In the genomic region with DNA sequence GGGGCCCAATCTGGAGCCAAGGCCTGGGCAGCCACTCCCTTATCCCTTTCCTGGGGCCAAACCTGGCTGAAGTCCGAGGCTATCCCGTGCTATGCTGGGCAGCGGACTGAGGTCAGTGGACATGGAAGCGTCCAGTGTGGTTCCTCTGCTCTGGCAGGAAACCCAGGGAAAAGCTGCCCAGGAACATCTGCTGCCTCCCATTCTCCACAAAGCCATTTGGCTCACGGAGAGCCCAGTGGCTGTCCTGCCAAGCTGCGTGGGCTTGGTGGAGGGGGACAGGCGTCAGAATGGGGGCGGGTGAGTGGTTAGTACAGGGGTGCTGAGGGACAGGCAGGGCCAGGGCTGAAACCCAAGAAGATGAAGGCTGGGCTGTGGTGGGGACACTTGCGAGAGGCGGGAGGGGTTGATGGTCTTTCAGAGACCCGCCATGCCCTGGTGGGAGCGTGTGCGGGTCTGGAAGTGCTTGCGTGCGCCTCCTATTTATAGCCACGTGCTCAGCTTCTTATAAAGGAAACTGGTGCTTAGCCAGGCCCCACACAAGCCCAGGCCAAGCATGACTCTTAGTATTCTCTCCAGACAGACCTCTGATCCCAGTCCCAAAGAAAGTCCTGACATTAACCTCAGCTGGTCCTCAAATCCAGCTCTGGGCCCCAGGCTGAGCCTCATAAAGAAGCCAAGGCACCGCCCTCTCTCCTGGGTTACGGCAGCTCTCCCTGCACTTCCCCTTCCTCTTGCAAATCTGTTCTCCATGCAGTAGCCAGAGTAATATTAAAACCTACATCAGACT, we compare ENCODE assay signal across 12 cellular contexts. TPM values are rescaled to one million over a fixed set of nuclear protein-coding genes. Genes with fewer than 3 reads are reported as not detected.
A peak's percentile ranks its signal among the peaks of the same experiment; 100 is the strongest.
DNase-seq lines count a peak whose midpoint lies in the region; ATAC-seq, FAIRE-seq and TF ChIP-seq lines count a peak whose summit lies in the region.
"Had no signal": no experiment of that assay in that cellular context is flagged by ENCODE, and none has a peak within 500 bp of the region (broad histone marks: within the 10 kb centered on the region; RNA-seq: fewer than 3 reads in every experiment).

No MANE protein-coding gene starts in this region.

- H3K4me3 Mint-ChIP-seq in astrocyte (ENCODE audit: unreplicated experiment): no peak overlapping the region
- H3K4me3 Mint-ChIP-seq in CD8-positive, alpha-beta T cell: no peak overlapping the region
- H3K4me3 Mint-ChIP-seq: CD4-positive, alpha-beta memory T cell; stimulated activated memory B cell treated with anti-CD40 and anti-IgM and Interleukin-4, amounts not matched to agents 10 μg/mL and 1 μg/mL and 100 μg/mL, for 72 hours had no signal

- 21 to 49% methylated on average over 18 of the region's 18 CpGs for WGBS in sigmoid colon, 2 donors

- peaks cover 48% of the 10 kb centered on the region for H3K27me3 Mint-ChIP-seq in astrocyte (ENCODE audit: low read depth, unreplicated experiment)
- peaks cover 8% of the 10 kb centered on the region for H3K27me3 Mint-ChIP-seq in CD8-positive, alpha-beta T cell (ENCODE audit: low read depth)

- H2AFZ ChIP-seq in astrocyte (ENCODE audit: low read depth, low read length): peak overlapping the region; percentile 24

- H3K36me3 ChIP-seq in astrocyte (ENCODE audit: insufficient read depth, low read length) (no peaks in the 10 kb centered on the region), sigmoid colon (no peaks in the 10 kb centered on the region)
- no peaks in the 10 kb centered on the region for H3K36me3 ChIP-seq in CD8-positive, alpha-beta T cell (ENCODE audit: insufficient read depth, low read length)

- H3K9me3 ChIP-seq in astrocyte (ENCODE audit: insufficient read depth, low read depth, low read length): no peaks in the 10 kb centered on the region
- H3K9me3 ChIP-seq in sigmoid colon: no peaks in the 10 kb centered on the region
- H3K9me3 ChIP-seq in CD8-positive, alpha-beta T cell (ENCODE audit: low read length): no peaks in the 10 kb centered on the region

- H3K4me3 ChIP-seq in astrocyte (ENCODE audit: insufficient read depth, low read depth, low read length): no peak overlapping the region
- H3K4me3 ChIP-seq in sigmoid colon: no peak overlapping the region
- H3K4me3 ChIP-seq in CD8-positive, alpha-beta T cell (ENCODE audit: low read depth, low read length): no peak overlapping the region

- no peaks in the 10 kb centered on the region for H4K20me1 ChIP-seq in astrocyte (ENCODE audit: insufficient read depth, low read length)

- H3K9me3 Mint-ChIP-seq in astrocyte (ENCODE audit: unreplicated experiment): no peaks in the 10 kb centered on the region
- no peaks in the 10 kb centered on the region for H3K9me3 Mint-ChIP-seq in CD8-positive, alpha-beta T cell
- H3K9me3 Mint-ChIP-seq: CD4-positive, alpha-beta memory T cell; stimulated activated memory B cell treated with anti-CD40 and anti-IgM and Interleukin-4, amounts not matched to agents 10 μg/mL and 1 μg/mL and 100 μg/mL, for 72 hours had no signal

- no peak for TF ChIP-seq POLR2A in sigmoid colon (IDR thresholded peaks at IDR 0.05)

- no peak overlapping the region for H3K9ac ChIP-seq in astrocyte (ENCODE audit: low read length)

- no peaks in the 10 kb centered on the region for H3K79me2 ChIP-seq in astrocyte (ENCODE audit: insufficient read depth, low read length)

- in situ Hi-C loops in G401 (cut with HindIII; ENCODE audit: low sequenced_read_pairs): no loop called here

- H3K27me3 ChIP-seq in astrocyte (ENCODE audit: insufficient read depth, low read length) (peaks cover 4% of the 10 kb centered on the region), sigmoid colon (no peaks in the 10 kb centered on the region)
- no peaks in the 10 kb centered on the region for H3K27me3 ChIP-seq in CD8-positive, alpha-beta T cell (ENCODE audit: insufficient read depth, low read length)

- TF ChIP-seq CTCF in astrocyte (IDR thresholded peaks at IDR 0.05; ENCODE audit: insufficient read depth, low read depth, low read length) (no peak), sigmoid colon (IDR thresholded peaks at IDR 0.05) (no peak)
- TF ChIP-seq CTCF in CD8-positive, alpha-beta T cell (IDR thresholded peaks at IDR 0.05): no peak

- no peaks in the 10 kb centered on the region for H3K36me3 Mint-ChIP-seq in astrocyte (ENCODE audit: low read depth, unreplicated experiment)
- no peaks in the 10 kb centered on the region for H3K36me3 Mint-ChIP-seq in CD8-positive, alpha-beta T cell
- H3K36me3 Mint-ChIP-seq: CD4-positive, alpha-beta memory T cell; stimulated activated memory B cell treated with anti-CD40 and anti-IgM and Interleukin-4, amounts not matched to agents 10 μg/mL and 1 μg/mL and 100 μg/mL, for 72 hours had no signal

- H3K4me2 ChIP-seq in astrocyte (ENCODE audit: low read length): peak overlapping the region; percentile 4

- H3K4me1 Mint-ChIP-seq in astrocyte (ENCODE audit: low read depth, unreplicated experiment): peaks cover 10% of the 10 kb centered on the region
- no peaks in the 10 kb centered on the region for H3K4me1 Mint-ChIP-seq in CD8-positive, alpha-beta T cell (ENCODE audit: low read depth)
- H3K4me1 Mint-ChIP-seq: CD4-positive, alpha-beta memory T cell; stimulated activated memory B cell treated with anti-CD40 and anti-IgM and Interleukin-4, amounts not matched to agents 10 μg/mL and 1 μg/mL and 100 μg/mL, for 72 hours had no signal

- H3K27ac ChIP-seq in astrocyte (ENCODE audit: low read depth, low read length): no peak overlapping the region
- peak overlapping the region; percentile 53 to 71 (median 62) for H3K27ac ChIP-seq in sigmoid colon
- H3K27ac ChIP-seq in CD8-positive, alpha-beta T cell (ENCODE audit: low read depth, low read length): no peak overlapping the region

- H3K4me1 ChIP-seq in astrocyte (ENCODE audit: insufficient read depth, low read length) (peaks cover 14% of the 10 kb centered on the region), sigmoid colon (peaks cover 0 to 13% (median 6%) of the 10 kb centered on the region in 4 donors)
- no peaks in the 10 kb centered on the region for H3K4me1 ChIP-seq in CD8-positive, alpha-beta T cell (ENCODE audit: insufficient read depth, low read length)

- no peak for TF ChIP-seq EP300 in sigmoid colon (IDR thresholded peaks at IDR 0.05)

- CTCF ChIA-PET in CD8-positive, alpha-beta T cell (lab: Charles Lee): interaction anchor here (1.0 kb wide), 1 partner anchor 18 kb away, joined by 3 read pairs; no protein-coding TSS in a partner anchor

- FAIRE-seq in astrocyte (lab: Jason Lieb, UNC): no peak

- ATAC-seq in CD8-positive, alpha-beta T cell: no peak
- ATAC-seq in HG02973 (IDR thresholded peaks at IDR 0.05; ENCODE audit: unreplicated experiment) (no peak), HG02981 (IDR thresholded peaks at IDR 0.05; ENCODE audit: unreplicated experiment) (no peak)
- ATAC-seq: stimulated activated memory B cell treated with anti-CD40 and anti-IgM and Interleukin-4, amounts not matched to agents 10 μg/mL and 1 μg/mL and 100 μg/mL, for 72 hours had no signal

- peak; percentile 89 for DNase-seq in G401 (ENCODE audit: low spot score)
- DNase-seq in astrocyte (ENCODE audit: low read depth): no peak
- peak; percentile 54 to 69 for DNase-seq in hippocampal formation (lab: John Stamatoyannopoulos, UW)
- DNase-seq in sigmoid colon: peak; percentile 84
- no peak for DNase-seq in CD8-positive, alpha-beta T cell
- no peak for DNase-seq in NCI-H2227 treated with DMSO at 0.1 percent for 48 hours (lab: John Stamatoyannopoulos, UW)
- DNase-seq: activated CD8-positive, alpha-beta memory T cell treated with anti-CD3 and anti-CD28 coated beads, Interleukin-2, amount 50 U/mL, for 48 hours; CD4-positive, alpha-beta memory T cell had no signal

- intact Hi-C loops in sigmoid colon (cut with DNase I): no loop called here
- intact Hi-C loops in CD8-positive, alpha-beta T cell (cut with DNase I, micrococcal nuclease): no loop called here

- POLR2A ChIA-PET in CD8-positive, alpha-beta T cell (lab: Charles Lee): no interaction called here

- no peak overlapping the region for H3K27ac Mint-ChIP-seq in astrocyte (ENCODE audit: unreplicated experiment)
- H3K27ac Mint-ChIP-seq in CD8-positive, alpha-beta T cell: no peak overlapping the region
- H3K27ac Mint-ChIP-seq: CD4-positive, alpha-beta memory T cell; stimulated activated memory B cell treated with anti-CD40 and anti-IgM and Interleukin-4, amounts not matched to agents 10 μg/mL and 1 μg/mL and 100 μg/mL, for 72 hours had no signal

RNA-seq across cellular contexts. Expression of gene SLC6A7, which starts 9.4 kb away (rescaled TPM):
- total RNA-seq in G401 (2014; rRNA removed; shearing (Covaris generic)): not detected in 2 replicates
- not detected in 2 replicates for total RNA-seq in astrocyte
- total RNA-seq in sigmoid colon: not detected
- polyA plus RNA-seq in sigmoid colon: 10 to 100 TPM in 1 of 3 donors, under 1 TPM in 2; 0.46 to 10.8 (median 0.60) TPM
- not detected for total RNA-seq in CD8-positive, alpha-beta T cell
- total RNA-seq: CD4-positive, alpha-beta memory T cell; LHCN-M2 had no signal
- polyA plus RNA-seq: CD4-positive, alpha-beta memory T cell had no signal

RNA-seq across cellular contexts. Expression of gene CDX1, which starts 13.9 kb away (rescaled TPM):
- not detected in 2 replicates for total RNA-seq in G401 (2014; rRNA removed; shearing (Covaris generic))
- total RNA-seq in astrocyte (0.50 TPM in 1 of 2 replicates, not detected in the other), sigmoid colon (1 to 10 TPM in 1 of 4 donors, under 1 TPM in 1, not detected in 2; 0.71 to 1.4 TPM)
- polyA plus RNA-seq in sigmoid colon: 100 to 1,000 TPM; 325 to 455 (median 330) TPM
- total RNA-seq in CD8-positive, alpha-beta T cell: not detected
- total RNA-seq: CD4-positive, alpha-beta memory T cell; LHCN-M2 had no signal
- polyA plus RNA-seq: CD4-positive, alpha-beta memory T cell had no signal

RNA-seq across cellular contexts. Expression of gene PDGFRB, which starts 24.8 kb away (rescaled TPM):
- 21.0 and 31.1 TPM in 2 replicates for total RNA-seq in G401 (2014; rRNA removed; shearing (Covaris generic))
- total RNA-seq in astrocyte (78.8 and 96.6 TPM in 2 replicates), sigmoid colon (100 to 1,000 TPM in 1 of 4 donors, 10 to 100 TPM in 3; 54.9 to 104 (median 69.4) TPM)
- polyA plus RNA-seq in sigmoid colon: 10 to 100 TPM in 1 of 3 donors, 1 to 10 TPM in 2; 3.9 to 26.7 (median 6.0) TPM
- under 1 TPM in 1 of 2 experiments, not detected in 1; 0.05 TPM for total RNA-seq in CD8-positive, alpha-beta T cell
- total RNA-seq: CD4-positive, alpha-beta memory T cell had no signal
- polyA plus RNA-seq: CD4-positive, alpha-beta memory T cell had no signal

Comparison
In these comparisons a context has a peak if more than half of its experiments do, and no peak if none do; other contexts are left out.
1. DNase-seq: peak in G401 (single experiment), hippocampal formation (2 of 2) and sigmoid colon (single experiment); none in astrocyte (single experiment), CD8-positive, alpha-beta T cell (0 of 7) and NCI-H2227 treated with DMSO at 0.1 percent for 48 hours (single experiment).
2. H3K27ac ChIP-seq: peak in sigmoid colon (4 of 4); none in astrocyte (single experiment) and CD8-positive, alpha-beta T cell (single experiment).
3. RNA of gene PDGFRB, which starts 24.8 kb away (total RNA-seq): 54.9 to 104 TPM in sigmoid colon, 78.8 to 96.6 TPM in astrocyte and 21.0 to 31.1 TPM in G401; 0.05 TPM in CD8-positive, alpha-beta T cell; every median in the first group is over 10 times any median in the second.